ENCODE assay signal across 19 cellular contexts in the genomic region with DNA sequence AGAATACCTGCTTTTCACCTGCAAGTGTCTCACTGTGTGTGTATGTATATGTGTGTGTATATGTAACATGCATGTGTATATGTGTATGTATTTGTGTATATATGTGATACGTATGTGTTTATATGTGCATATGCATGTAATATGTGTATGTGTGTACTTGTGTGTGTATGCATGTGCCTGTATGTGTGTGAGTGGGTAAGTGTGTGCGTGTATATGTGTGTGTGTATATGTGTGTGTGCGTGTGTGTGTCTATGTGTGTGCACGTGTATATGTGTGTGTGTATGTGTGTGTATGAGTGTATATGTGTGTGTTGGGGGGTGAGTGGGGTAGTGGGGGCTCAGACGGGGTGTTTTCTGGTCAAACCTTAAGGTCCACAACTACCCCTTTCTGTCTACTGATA.
"Had no signal": no experiment of that assay in that cellular context is flagged by ENCODE, and none has a peak within 500 bp of the region (broad histone marks: within the 10 kb centered on the region; RNA-seq: fewer than 3 reads in every experiment).

No MANE protein-coding gene starts in this region.

- ATAC-seq: gastrocnemius medialis, left ventricle myocardium superior had no signal

- H3K9me3 ChIP-seq: body of pancreas, colonic mucosa, gastrocnemius medialis, neutrophil, uterus had no signal

- H3K27me3 ChIP-seq: body of pancreas, colonic mucosa, gastrocnemius medialis, neutrophil, uterus had no signal

- H3K27ac Mint-ChIP-seq: activated CD4-positive, alpha-beta memory T cell treated with anti-CD3 and anti-CD28 coated beads, Interleukin-2, amount 10 ng/mL, durations not matched to agents 7 days and 5 days; activated T-helper 2 cell treated with anti-CD3 and anti-CD28 coated beads, Interferon-gamma antibody, Interleukin-2, Interleukin-4, amounts not matched to agents 10 μg/mL and 5 μg/mL and 100 μg/mL, durations not matched to agents 14 hours and 24 hours and 36 hours; natural killer cell had no signal

- H3K4me3 Mint-ChIP-seq: activated CD4-positive, alpha-beta memory T cell treated with anti-CD3 and anti-CD28 coated beads, Interleukin-2, amount 10 ng/mL, durations not matched to agents 7 days and 5 days; natural killer cell had no signal

- H3K9me3 Mint-ChIP-seq: activated CD4-positive, alpha-beta memory T cell treated with anti-CD3 and anti-CD28 coated beads, Interleukin-2, amount 10 ng/mL, durations not matched to agents 7 days and 5 days; activated T-helper 2 cell treated with anti-CD3 and anti-CD28 coated beads, Interferon-gamma antibody, Interleukin-2, Interleukin-4, amounts not matched to agents 10 μg/mL and 5 μg/mL and 100 μg/mL, durations not matched to agents 14 hours and 24 hours and 36 hours; natural killer cell had no signal

- H3K4me3 ChIP-seq: body of pancreas, colonic mucosa, gastrocnemius medialis, uterus had no signal

- H3K4me1 ChIP-seq: colonic mucosa, gastrocnemius medialis, uterus had no signal

- H3K27ac ChIP-seq: body of pancreas, colonic mucosa, gastrocnemius medialis, neutrophil, uterus, WERI-Rb-1 had no signal

- H3K4me1 Mint-ChIP-seq: activated CD4-positive, alpha-beta memory T cell treated with anti-CD3 and anti-CD28 coated beads, Interleukin-2, amount 10 ng/mL, durations not matched to agents 7 days and 5 days; natural killer cell had no signal

- H3K36me3 Mint-ChIP-seq: natural killer cell had no signal

- H3K36me3 ChIP-seq: colonic mucosa, gastrocnemius medialis, neutrophil, uterus, WERI-Rb-1 had no signal

- DNase-seq: activated CD4-positive, alpha-beta memory T cell treated with anti-CD3 and anti-CD28 coated beads, Interleukin-2, amount 10 ng/mL, durations not matched to agents 7 days and 5 days; activated naive CD4-positive, alpha-beta T cell treated with Interleukin-2 at 50 U/mL for 16 hours; activated T-cell treated with anti-CD3 and anti-CD28 coated beads, Interleukin-2, amount 50 U/mL, for 1 hour; body of pancreas; central memory CD4-positive, alpha-beta T cell; colonic mucosa; gastrocnemius medialis; head of caudate nucleus; kidney glomerular epithelial cell; left ventricle myocardium superior; natural killer cell; stimulated activated CD4-positive, alpha-beta T cell treated with anti-CD3 and anti-CD28 coated beads, Interleukin-12 subunit alpha, Interleukin-12 subunit beta, amount 100 ng/mL, for 4 hours; stimulated activated CD4-positive, alpha-beta T cell treated with anti-CD3 and anti-CD28 coated beads, Interleukin-1b, Interleukin-23, amount 100 ng/mL, for 48 hours; stimulated activated CD8-positive, alpha-beta memory T cell treated with anti-CD3 and anti-CD28 coated beads, Interleukin-4, amount 100 ng/mL, for 48 hours; stimulated activated naive CD4-positive, alpha-beta T cell; uterus; WERI-Rb-1 had no signal
